Comparison of ENCODE assay signal across 9 cellular contexts in genomic region chr18:22560283-22560627, GRCh38.
A peak's percentile ranks its signal among the peaks of the same experiment; 100 is the strongest.
DNase-seq lines count a peak whose midpoint lies in the region; ATAC-seq and TF ChIP-seq lines count a peak whose summit lies in the region.
"Had no signal": no experiment of that assay in that cellular context is flagged by ENCODE, and none has a peak within 500 bp of the region (broad histone marks: within the 10 kb centered on the region; RNA-seq: fewer than 3 reads in every experiment).

No MANE protein-coding gene starts in this region.

- no peaks in the 10 kb centered on the region for H3K79me2 ChIP-seq in PC-9 (ENCODE audit: low read depth)

- TSS peak; percentile 82 for BruUV-seq in PC-9 (replicated peaks; lab: Mats Ljungman, UMichigan)

- H3K4me3 ChIP-seq in PC-9 (peak overlapping the region; percentile 86), duodenal mucosa (ENCODE audit: low read depth in 1 of 2, low read length in 2 of 2) (peak overlapping the region; percentile 56 to 69), mucosa of descending colon (peak overlapping the region; percentile 9), thyroid gland (replicated peaks in 1 of 3) (peak overlapping the region; percentile 40 to 65 (median 56))

- H3K4me1 ChIP-seq in PC-9 (replicated peaks; ENCODE audit: insufficient read depth) (peaks cover 35% of the 10 kb centered on the region), duodenal mucosa (ENCODE audit: control insufficient read depth in 1 of 2, insufficient read depth in 2 of 2, low read length in 2 of 2) (peaks cover 0 to 17% of the 10 kb centered on the region in 2 donors), mucosa of descending colon (ENCODE audit: low read depth) (peaks cover 7% of the 10 kb centered on the region), thyroid gland (peaks cover 6 to 12% of the 10 kb centered on the region in 2 donors)

- POLR2A ChIA-PET in PC-9 (lab: Charles Lee; ENCODE audit: unreplicated experiment) = no interaction called here

- no peak for TF ChIP-seq POLR2A in thyroid gland (IDR thresholded peaks at IDR 0.05)

- intact Hi-C loops in PC-9 (cut with micrococcal nuclease; ENCODE audit: unreplicated experiment) (loop anchor here (10.0 kb wide), 1 partner anchor 105 kb away; no protein-coding TSS in a partner anchor), mucosa of descending colon (cut with DNase I, micrococcal nuclease) (no loop called here), thyroid gland (cut with DNase I) (loop anchor here (10.0 kb wide), 1 partner anchor 225 kb away; no protein-coding TSS in a partner anchor)

- ATAC-seq in mucosa of descending colon = no peak

- H4K20me1 ChIP-seq in PC-9 (ENCODE audit: insufficient read depth) = no peaks in the 10 kb centered on the region

- H3K27ac ChIP-seq in PC-9 = peak overlapping the region; percentile 94
- no peak overlapping the region for H3K27ac ChIP-seq in duodenal mucosa (ENCODE audit: low read depth, low read length)
- H3K27ac ChIP-seq in thyroid gland = peak overlapping the region; percentile 68 to 75 (median 71)

- DNase-seq in PC-9 = no peak
- no peak for DNase-seq in mucosa of descending colon
- no peak for DNase-seq in thyroid gland
- DNase-seq in GM19240 (ENCODE audit: insufficient read length, low spot score) = no peak
- DNase-seq in NCI-H1436 treated with DMSO at 0.1 percent for 48 hours (lab: John Stamatoyannopoulos, UW) = no peak
- DNase-seq in HK-2 (ENCODE audit: unreplicated experiment) = no peak
- DNase-seq: naive B cell, NCI-H510A had no signal

- peak overlapping the region; percentile 86; the same call in 1 of the 2 replicates for H2AFZ ChIP-seq in PC-9

- no peaks in the 10 kb centered on the region for H3K9me2 ChIP-seq in PC-9 (ENCODE audit: insufficient read depth)

- H3K9me3 ChIP-seq in PC-9 (ENCODE audit: insufficient read depth, low read depth) (no peaks in the 10 kb centered on the region), duodenal mucosa (ENCODE audit: control insufficient read depth in 1 of 2, low read length in 2 of 2) (no peaks in the 10 kb centered on the region), mucosa of descending colon (no peaks in the 10 kb centered on the region), thyroid gland (no peaks in the 10 kb centered on the region)

- H3F3A ChIP-seq in PC-9 (ENCODE audit: insufficient read depth, low read depth) = no peaks in the 10 kb centered on the region

- TF ChIP-seq CTCF in PC-9 (conservative IDR thresholded peaks at IDR 0.05) (no peak), mucosa of descending colon (IDR thresholded peaks at IDR 0.05) (no peak), thyroid gland (IDR thresholded peaks at IDR 0.05) (no peak)

- H3K27me3 ChIP-seq in PC-9 (ENCODE audit: insufficient read depth, low read depth) (no peaks in the 10 kb centered on the region), duodenal mucosa (ENCODE audit: control insufficient read depth in 1 of 2, insufficient read depth in 2 of 2, low read length in 2 of 2) (no peaks in the 10 kb centered on the region), thyroid gland (no peaks in the 10 kb centered on the region)

- H3K36me3 ChIP-seq in PC-9 (ENCODE audit: low read depth) (no peaks in the 10 kb centered on the region), duodenal mucosa (ENCODE audit: control insufficient read depth in 1 of 2, insufficient read depth in 2 of 2, low read length in 2 of 2) (no peaks in the 10 kb centered on the region), mucosa of descending colon (ENCODE audit: low read depth) (no peaks in the 10 kb centered on the region), thyroid gland (no peaks in the 10 kb centered on the region)

- 68 to 69% methylated on average over 7 of the region's 7 CpGs for WGBS in thyroid gland, 2 donors

- H3K9ac ChIP-seq in duodenal mucosa (ENCODE audit: low read depth in 1 of 2, low read length in 2 of 2) = peak overlapping the region; percentile 35 to 69

- CTCF ChIA-PET in PC-9 (lab: Charles Lee) = interaction anchor here (0.7 kb wide), 1 partner anchor 57 kb away, joined by 6 read pairs; no protein-coding TSS in a partner anchor

- peak overlapping the region; percentile 93 for H3K4me2 ChIP-seq in PC-9

Comparison
In these comparisons a context has a peak if more than half of its experiments do, and no peak if none do; other contexts are left out.
1. H3K4me3 ChIP-seq: peak in every context shown above with its lines; median percentile 86 in PC-9; 62 in duodenal mucosa; 56 in thyroid gland; 9 in mucosa of descending colon.
2. intact Hi-C loops: an anchor here in PC-9 (10.0 kb wide) and thyroid gland (10.0 kb wide); none called in mucosa of descending colon.